Comparison of ENCODE assay signal across 33 cellular contexts in genomic region chr11:18196532-18196931, GRCh38. TPM values are rescaled to one million over a fixed set of nuclear protein-coding genes. Genes with fewer than 3 reads are reported as not detected.
"Had no signal": no experiment of that assay in that cellular context is flagged by ENCODE, and none has a peak within 500 bp of the region (broad histone marks: within the 10 kb centered on the region; RNA-seq: fewer than 3 reads in every experiment).

No MANE protein-coding gene starts in this region.

- H3K27ac Mint-ChIP-seq: stimulated activated effector memory CD8-positive, alpha-beta T cell treated with anti-CD3 and anti-CD28 coated beads, Interleukin-12 subunit alpha, Interleukin-12 subunit beta, amount 100 ng/mL, for 72 hours; stimulated activated memory B cell treated with anti-CD40 and anti-IgM and Interleukin-4, amounts not matched to agents 10 μg/mL and 1 μg/mL and 100 μg/mL, for 72 hours; stimulated activated naive B cell treated with anti-CD40 and anti-IgM and Interleukin-4, amounts not matched to agents 10 μg/mL and 1 μg/mL and 100 μg/mL, for 72 hours; stimulated activated naive CD8-positive, alpha-beta T cell treated with anti-CD3 and anti-CD28 coated beads, Interleukin-15, amount 100 ng/mL, for 72 hours; stimulated activated naive CD8-positive, alpha-beta T cell treated with anti-CD3 and anti-CD28 coated beads, Interleukin-15, Interleukin-2, amounts not matched to agents 100 ng/mL and 50 ng/mL, for 24 hours; type B pancreatic cell had no signal

- H3K9me3 ChIP-seq: suprapubic skin, testis, thoracic aorta, thyroid gland, tibial artery, transverse colon, upper lobe of left lung, upper lobe of right lung, uterus, vagina had no signal

- H3K4me1 ChIP-seq: stomach, suprapubic skin, testis, thyroid gland, tibial artery, tibial nerve, transverse colon, upper lobe of left lung, upper lobe of right lung, uterus, vagina had no signal

- H3K9me3 Mint-ChIP-seq: stimulated activated effector memory CD8-positive, alpha-beta T cell treated with anti-CD3 and anti-CD28 coated beads, Interleukin-12 subunit alpha, Interleukin-12 subunit beta, amount 100 ng/mL, for 72 hours; stimulated activated naive CD8-positive, alpha-beta T cell treated with anti-CD3 and anti-CD28 coated beads, Interleukin-15, amount 100 ng/mL, for 72 hours; stimulated activated naive CD8-positive, alpha-beta T cell treated with anti-CD3 and anti-CD28 coated beads, Interleukin-15, Interleukin-2, amounts not matched to agents 100 ng/mL and 50 ng/mL, for 24 hours; type B pancreatic cell had no signal

- DNase-seq: stimulated activated CD4-positive, alpha-beta T cell treated with anti-CD3 and anti-CD28 coated beads, Interleukin-2, amount 100 ng/mL, for 48 hours; stimulated activated CD4-positive, alpha-beta T cell treated with anti-CD3 and anti-CD28 coated beads, Interleukin-4, amount 100 ng/mL, for 1 hour; stimulated activated CD4-positive, alpha-beta T cell treated with anti-CD3 and anti-CD28 coated beads, Interleukin-4, amount 100 ng/mL, for 24 hours; stimulated activated CD4-positive, alpha-beta T cell treated with anti-CD3 and anti-CD28 coated beads, Interleukin-4, amount 100 ng/mL, for 4 hours; stimulated activated CD8-positive, alpha-beta memory T cell treated with anti-CD3 and anti-CD28 coated beads, Interleukin-4, amount 100 ng/mL, for 48 hours; stimulated activated naive B cell treated with anti-CD40 and anti-IgM and Interleukin-4, amounts not matched to agents 10 μg/mL and 1 μg/mL and 100 μg/mL, for 72 hours; stimulated activated naive CD4-positive, alpha-beta T cell; stimulated activated naive CD4-positive, alpha-beta T cell treated with Interleukin-2 at 50 U/mL for 16 hours; stimulated activated naive CD8-positive, alpha-beta T cell treated with anti-CD3 and anti-CD28 coated beads, Interleukin-15, amount 100 ng/mL, for 72 hours; stimulated activated naive CD8-positive, alpha-beta T cell treated with anti-CD3 and anti-CD28 coated beads, Interleukin-15, Interleukin-2, amounts not matched to agents 100 U/mL and 50 U/mL, for 24 hours; stomach; substantia nigra; testis; thyroid gland; tibial artery; transverse colon; trophoblast cell; upper lobe of left lung; upper lobe of right lung; uterus had no signal

- H3K4me1 Mint-ChIP-seq: stimulated activated effector memory CD8-positive, alpha-beta T cell treated with anti-CD3 and anti-CD28 coated beads, Interleukin-12 subunit alpha, Interleukin-12 subunit beta, amount 100 ng/mL, for 72 hours; stimulated activated memory B cell treated with anti-CD40 and anti-IgM and Interleukin-4, amounts not matched to agents 10 μg/mL and 1 μg/mL and 100 μg/mL, for 72 hours; stimulated activated naive CD8-positive, alpha-beta T cell treated with anti-CD3 and anti-CD28 coated beads, Interleukin-15, amount 100 ng/mL, for 72 hours had no signal

- FAIRE-seq: urothelium cell line had no signal

- H3K27ac ChIP-seq: stomach, suprapubic skin, testis, thoracic aorta, thyroid gland, tibial artery, tibial nerve, transverse colon, upper lobe of left lung, upper lobe of right lung, uterus, vagina had no signal

- H3K36me3 ChIP-seq: stomach, suprapubic skin, thoracic aorta, thyroid gland, tibial artery, tibial nerve, transverse colon, upper lobe of left lung, upper lobe of right lung, uterus, vagina had no signal

- H3K4me3 Mint-ChIP-seq: stimulated activated effector memory CD8-positive, alpha-beta T cell treated with anti-CD3 and anti-CD28 coated beads, Interleukin-12 subunit alpha, Interleukin-12 subunit beta, amount 100 ng/mL, for 72 hours; stimulated activated memory B cell treated with anti-CD40 and anti-IgM and Interleukin-4, amounts not matched to agents 10 μg/mL and 1 μg/mL and 100 μg/mL, for 72 hours; stimulated activated naive B cell treated with anti-CD40 and anti-IgM and Interleukin-4, amounts not matched to agents 10 μg/mL and 1 μg/mL and 100 μg/mL, for 72 hours; stimulated activated naive CD8-positive, alpha-beta T cell treated with anti-CD3 and anti-CD28 coated beads, Interleukin-15, amount 100 ng/mL, for 72 hours; stimulated activated naive CD8-positive, alpha-beta T cell treated with anti-CD3 and anti-CD28 coated beads, Interleukin-15, Interleukin-2, amounts not matched to agents 100 ng/mL and 50 ng/mL, for 24 hours; type B pancreatic cell had no signal

- H3K27me3 ChIP-seq: stomach, testis, thyroid gland, tibial artery, tibial nerve, upper lobe of left lung, upper lobe of right lung, uterus, vagina had no signal

- H3K4me3 ChIP-seq: stomach, suprapubic skin, testis, thoracic aorta, thyroid gland, tibial artery, tibial nerve, transverse colon, upper lobe of left lung, upper lobe of right lung, uterus, vagina had no signal

- ATAC-seq: stimulated activated effector memory CD8-positive, alpha-beta T cell treated with anti-CD3 and anti-CD28 coated beads, Interleukin-12 subunit alpha, Interleukin-12 subunit beta, amount 100 ng/mL, for 72 hours; stimulated activated memory B cell treated with anti-CD40 and anti-IgM and Interleukin-4, amounts not matched to agents 10 μg/mL and 1 μg/mL and 100 μg/mL, for 72 hours; stimulated activated naive B cell treated with anti-CD40 and anti-IgM and Interleukin-4, amounts not matched to agents 10 μg/mL and 1 μg/mL and 100 μg/mL, for 72 hours; stimulated activated naive CD8-positive, alpha-beta T cell treated with anti-CD3 and anti-CD28 coated beads, Interleukin-15, amount 100 ng/mL, for 72 hours; stimulated activated naive CD8-positive, alpha-beta T cell treated with anti-CD3 and anti-CD28 coated beads, Interleukin-15, Interleukin-2, amounts not matched to agents 100 U/mL and 50 U/mL, for 24 hours; upper lobe of right lung had no signal

- H3K27me3 Mint-ChIP-seq: stimulated activated memory B cell treated with anti-CD40 and anti-IgM and Interleukin-4, amounts not matched to agents 10 μg/mL and 1 μg/mL and 100 μg/mL, for 72 hours had no signal

- H3K36me3 Mint-ChIP-seq: stimulated activated effector memory CD8-positive, alpha-beta T cell treated with anti-CD3 and anti-CD28 coated beads, Interleukin-12 subunit alpha, Interleukin-12 subunit beta, amount 100 ng/mL, for 72 hours; stimulated activated memory B cell treated with anti-CD40 and anti-IgM and Interleukin-4, amounts not matched to agents 10 μg/mL and 1 μg/mL and 100 μg/mL, for 72 hours; type B pancreatic cell had no signal

RNA-seq across cellular contexts. Expression of gene MRGPRX4, which starts 23.9 kb away (rescaled TPM):
- total RNA-seq: stomach, subcutaneous adipose tissue, suprapubic skin, temporal lobe, testis, thoracic aorta, thyroid gland, tibial nerve, transverse colon, upper lobe of left lung, upper lobe of right lung, ureter, urinary bladder, uterus, vagina had no signal
- polyA plus RNA-seq: stomach, urinary bladder had no signal

RNA-seq across cellular contexts. Expression of gene SAA4, which starts 40.1 kb away (rescaled TPM):
- total RNA-seq: stomach, temporal lobe, testis, thoracic aorta, thyroid gland, tibial nerve, transverse colon, upper lobe of right lung, ureter, urinary bladder, uterus had no signal

RNA-seq across cellular contexts. Expression of gene SAA2, which starts 51.9 kb away (rescaled TPM):
- total RNA-seq: temporal lobe, urinary bladder had no signal
